Comparison of ENCODE assay signal across 21 cellular contexts in genomic region chr17:6090253-6090652, GRCh38.
"Had no signal": no experiment of that assay in that cellular context is flagged by ENCODE, and none has a peak within 500 bp of the region (broad histone marks: within the 10 kb centered on the region; RNA-seq: fewer than 3 reads in every experiment).

No MANE protein-coding gene starts in this region.

- H3K4me3 Mint-ChIP-seq: activated naive CD4-positive, alpha-beta T cell treated with anti-CD3 and anti-CD28 coated beads, Interleukin-2, amount 50 U/mL, for 24 hours; brain; effector memory CD8-positive, alpha-beta T cell; naive B cell; stimulated activated naive CD8-positive, alpha-beta T cell treated with anti-CD3 and anti-CD28 coated beads, Interleukin-15, Interleukin-2, amounts not matched to agents 100 ng/mL and 50 ng/mL, for 24 hours; T-helper 2 cell treated with Interferon-gamma antibody and Interleukin-4, amounts not matched to agents 5 μg/mL and 100 μg/mL, for 36 hours had no signal

- H3K9me3 Mint-ChIP-seq: activated naive CD4-positive, alpha-beta T cell treated with anti-CD3 and anti-CD28 coated beads, Interleukin-2, amount 50 U/mL, for 24 hours; brain; effector memory CD8-positive, alpha-beta T cell; stimulated activated naive CD8-positive, alpha-beta T cell treated with anti-CD3 and anti-CD28 coated beads, Interleukin-15, Interleukin-2, amounts not matched to agents 100 ng/mL and 50 ng/mL, for 24 hours; T-helper 2 cell treated with Interferon-gamma antibody and Interleukin-4, amounts not matched to agents 5 μg/mL and 100 μg/mL, for 36 hours had no signal

- H3K27ac ChIP-seq: heart left ventricle, thyroid gland, VCaP had no signal

- H3K36me3 ChIP-seq: heart left ventricle, thyroid gland had no signal

- H3K27me3 Mint-ChIP-seq: activated naive CD4-positive, alpha-beta T cell treated with anti-CD3 and anti-CD28 coated beads, Interleukin-2, amount 50 U/mL, for 24 hours had no signal

- H3K9me3 ChIP-seq: heart left ventricle, thyroid gland had no signal

- H3K4me1 Mint-ChIP-seq: activated naive CD4-positive, alpha-beta T cell treated with anti-CD3 and anti-CD28 coated beads, Interleukin-2, amount 50 U/mL, for 24 hours had no signal

- H3K27me3 ChIP-seq: heart left ventricle, thyroid gland had no signal

- H3K36me3 Mint-ChIP-seq: activated naive CD4-positive, alpha-beta T cell treated with anti-CD3 and anti-CD28 coated beads, Interleukin-2, amount 50 U/mL, for 24 hours; naive B cell had no signal

- FAIRE-seq: islet of Langerhans, urothelium cell line had no signal

- H3K4me1 ChIP-seq: heart left ventricle, thyroid gland had no signal

- H3K4me3 ChIP-seq: heart left ventricle, thyroid gland had no signal

- DNase-seq: activated CD4-positive, alpha-beta T cell treated with anti-CD3 and anti-CD28 coated beads for 1 hour; activated CD4-positive, alpha-beta T cell treated with anti-CD3 and anti-CD28 coated beads, Interleukin-2, amount 50 U/mL, for 1 hour; activated gamma-delta T cell treated with Interleukin-2 at 50 U/mL for 16 hours; activated T-cell treated with anti-CD3 and anti-CD28 coated beads, Interleukin-2, amount 50 U/mL, for 1 hour; effector memory CD8-positive, alpha-beta T cell; heart left ventricle; left cardiac atrium; mesenchymal stem cell; naive B cell; retina; stimulated activated CD4-positive, alpha-beta T cell treated with anti-CD3 and anti-CD28 coated beads, Interleukin-12 subunit alpha, Interleukin-12 subunit beta, amount 100 ng/mL, for 4 hours; stimulated activated CD4-positive, alpha-beta T cell treated with anti-CD3 and anti-CD28 coated beads, Interleukin-4, amount 100 ng/mL, for 4 hours; thyroid gland had no signal

- ATAC-seq: effector memory CD8-positive, alpha-beta T cell; left cardiac atrium had no signal

- H3K27ac Mint-ChIP-seq: activated naive CD4-positive, alpha-beta T cell treated with anti-CD3 and anti-CD28 coated beads, Interleukin-2, amount 50 U/mL, for 24 hours; effector memory CD8-positive, alpha-beta T cell; naive B cell; progenitor cell of endocrine pancreas; stimulated activated naive CD8-positive, alpha-beta T cell treated with anti-CD3 and anti-CD28 coated beads, Interleukin-15, Interleukin-2, amounts not matched to agents 100 ng/mL and 50 ng/mL, for 24 hours; T-helper 2 cell treated with Interferon-gamma antibody and Interleukin-4, amounts not matched to agents 5 μg/mL and 100 μg/mL, for 36 hours had no signal
